21 cellular contexts compared by ENCODE assay signal in genomic region chr3:171506743-171507319, GRCh38. TPM values are rescaled to one million over a fixed set of nuclear protein-coding genes. Genes with fewer than 3 reads are reported as not detected.
DNase-seq lines count a peak whose midpoint lies in the region; ATAC-seq and TF ChIP-seq lines count a peak whose summit lies in the region.
"Had no signal": no experiment of that assay in that cellular context is flagged by ENCODE, and none has a peak within 500 bp of the region (broad histone marks: within the 10 kb centered on the region; RNA-seq: fewer than 3 reads in every experiment).

No MANE protein-coding gene starts in this region.

- H3K4me1 ChIP-seq in mammary epithelial cell (ENCODE audit: insufficient read depth, low read length) (peaks cover 5% of the 10 kb centered on the region), fibroblast of lung (ENCODE audit: control insufficient read depth, extremely low read depth, insufficient read depth, low read length) (no peaks in the 10 kb centered on the region)

- no peak overlapping the region for H3K27ac ChIP-seq in mammary epithelial cell (ENCODE audit: insufficient read depth, low read depth, low read length)
- no peak overlapping the region for H3K27ac ChIP-seq in fibroblast of lung (ENCODE audit: insufficient read depth, low read length)
- H3K27ac ChIP-seq: 22Rv1, SJCRH30 had no signal

- POLR2A ChIA-PET in MCF 10A (lab: Yijun Ruan, JAX): no interaction called here

- H3K4me3 Mint-ChIP-seq in MCF 10A (ENCODE audit: unreplicated experiment): no peak overlapping the region
- H3K4me3 Mint-ChIP-seq: CD14-positive monocyte had no signal

- H3K4me3 ChIP-seq in mammary epithelial cell (replicated peaks in 1 of 3; ENCODE audit: insufficient read depth in 1 of 3, low read depth in 2 of 3, low read length in 3 of 3) (no peak overlapping the region), astrocyte of the spinal cord (ENCODE audit: low read depth, low read length) (no peak overlapping the region), fibroblast of lung (replicated peaks in 1 of 4; ENCODE audit: control extremely low read depth in 1 of 4, insufficient read depth in 1 of 4, low read depth in 3 of 4, low read length in 4 of 4) (no peak overlapping the region)
- H3K4me3 ChIP-seq: GM12878, SJCRH30 had no signal

- H4K20me1 ChIP-seq in mammary epithelial cell (ENCODE audit: insufficient read depth, low read length) (no peaks in the 10 kb centered on the region), fibroblast of lung (ENCODE audit: control insufficient read depth, extremely low read depth, insufficient read depth, low read length) (no peaks in the 10 kb centered on the region)

- H3K4me2 ChIP-seq in mammary epithelial cell (ENCODE audit: insufficient read depth, low read depth, low read length) (no peak overlapping the region), fibroblast of lung (ENCODE audit: extremely low read depth, insufficient read depth, low read length) (no peak overlapping the region)

- no peak for ATAC-seq in HG03354 (IDR thresholded peaks at IDR 0.05; ENCODE audit: poor library complexity, severe bottlenecking, unreplicated experiment)
- ATAC-seq: GM12878, HCT116 had no signal

- H3K4me1 Mint-ChIP-seq in MCF 10A (ENCODE audit: insufficient read depth, unreplicated experiment): no peaks in the 10 kb centered on the region
- H3K4me1 Mint-ChIP-seq: CD14-positive monocyte had no signal

- no peaks in the 10 kb centered on the region for H3K9me3 Mint-ChIP-seq in MCF 10A (ENCODE audit: unreplicated experiment)

- H3K79me2 ChIP-seq in mammary epithelial cell (ENCODE audit: insufficient read depth, low read length): no peaks in the 10 kb centered on the region
- no peaks in the 10 kb centered on the region for H3K79me2 ChIP-seq in fibroblast of lung (ENCODE audit: control insufficient read depth, insufficient read depth, low read length)

- H3K27me3 ChIP-seq in mammary epithelial cell (ENCODE audit: insufficient read depth, low read length): no peaks in the 10 kb centered on the region
- no peaks in the 10 kb centered on the region for H3K27me3 ChIP-seq in fibroblast of lung (ENCODE audit: control insufficient read depth, insufficient read depth, low read length)
- H3K27me3 ChIP-seq: SJCRH30 had no signal

- TF ChIP-seq CTCF in mammary epithelial cell (conservative IDR thresholded peaks at IDR 0.05 in 1 of 2, IDR thresholded peaks at IDR 0.05 in 1 of 2; ENCODE audit: extremely low read depth in 1 of 2, insufficient read depth in 1 of 2, low read depth in 1 of 2, low read length in 2 of 2) (no peak), MCF 10A (IDR thresholded peaks at IDR 0.05; ENCODE audit: unreplicated experiment) (no peak), astrocyte of the spinal cord (IDR thresholded peaks at IDR 0.05; ENCODE audit: low read depth, low read length) (no peak), fibroblast of lung (conservative IDR thresholded peaks at IDR 0.05 in 1 of 2, IDR thresholded peaks at IDR 0.05 in 1 of 2; ENCODE audit: low read depth in 1 of 2, low read length in 2 of 2) (no peak)

- H3K27ac Mint-ChIP-seq in MCF 10A (ENCODE audit: low read depth, unreplicated experiment): no peak overlapping the region
- H3K27ac Mint-ChIP-seq: CD14-positive monocyte had no signal

- DNase-seq in mammary epithelial cell (peak; percentile 45), MCF 10A (ENCODE audit: unreplicated experiment) (no peak), astrocyte of the spinal cord (ENCODE audit: low read depth, low spot score) (peak; percentile 3), fibroblast of lung (ENCODE audit: low read depth in 2 of 2) (peak; percentile 17 to 24), NCI-H446 treated with DMSO at 0.1 percent for 48 hours (lab: John Stamatoyannopoulos, UW) (no peak), EL (no peak)
- no peak for DNase-seq in activated CD4-positive, alpha-beta T cell treated with anti-CD3 and anti-CD28 coated beads, Interleukin-2, amount 50 U/mL, for 4 hours
- DNase-seq: GF-D8, KBM-7, MV-4-11, NCI-H1694 treated with DMSO at 0.1 percent for 48 hours, NCI-H524, NCI-H82, OCI-M1, RPMI8226, SJCRH30 had no signal

- H3K9ac ChIP-seq in mammary epithelial cell (ENCODE audit: insufficient read depth, low read length): no peak overlapping the region
- no peak overlapping the region for H3K9ac ChIP-seq in fibroblast of lung (ENCODE audit: insufficient read depth, low read length)

- H2AFZ ChIP-seq in mammary epithelial cell (ENCODE audit: low read depth, low read length): no peak overlapping the region
- no peak overlapping the region for H2AFZ ChIP-seq in fibroblast of lung (ENCODE audit: low read length)

- H3K9me3 ChIP-seq in mammary epithelial cell (replicated peaks; ENCODE audit: insufficient read depth, low read length) (no peaks in the 10 kb centered on the region), fibroblast of lung (ENCODE audit: control insufficient read depth, insufficient read depth, low read depth, low read length) (no peaks in the 10 kb centered on the region)
- H3K9me3 ChIP-seq: SJCRH30 had no signal

- intact Hi-C loops in mammary epithelial cell (cut with micrococcal nuclease): no loop called here
- intact Hi-C loops in MCF 10A (cut with micrococcal nuclease): no loop called here

- in situ Hi-C loops in mammary epithelial cell (cut with MboI; ENCODE audit: low sequenced_read_pairs in 2 of 2): no loop called here
- in situ Hi-C loops in astrocyte of the spinal cord (cut with HindIII; ENCODE audit: low sequenced_read_pairs): no loop called here

- H3K36me3 ChIP-seq in mammary epithelial cell (ENCODE audit: insufficient read depth, low read length): no peaks in the 10 kb centered on the region
- no peaks in the 10 kb centered on the region for H3K36me3 ChIP-seq in fibroblast of lung (ENCODE audit: control insufficient read depth, insufficient read depth, low read length)
- H3K36me3 ChIP-seq: SJCRH30 had no signal

- CTCF ChIA-PET in mammary epithelial cell (lab: Charles Lee; ENCODE audit: low non-redundant PET): no interaction called here
- CTCF ChIA-PET in MCF 10A (lab: Yijun Ruan, JAX): no interaction called here

- no TSS peak for BruUV-seq in mammary epithelial cell (replicated peaks; lab: Mats Ljungman, UMichigan)
- no TSS peak for BruUV-seq in MCF 10A (replicated peaks; lab: Mats Ljungman, UMichigan)

- H3K27me3 Mint-ChIP-seq in MCF 10A (ENCODE audit: insufficient read depth, unreplicated experiment): no peaks in the 10 kb centered on the region

- WGBS in mammary epithelial cell (ENCODE audit: low coverage, missing lambda C conversion rate): 84% methylated on average over 5 of the region's 5 CpGs

- dilution Hi-C loops in mammary epithelial cell (cut with HindIII; ENCODE audit: low sequenced_read_pairs): no loop called here

- no peaks in the 10 kb centered on the region for H3K36me3 Mint-ChIP-seq in MCF 10A (ENCODE audit: insufficient read depth, unreplicated experiment)
- H3K36me3 Mint-ChIP-seq: CD14-positive monocyte had no signal

RNA-seq across cellular contexts. Expression of gene TNIK, which starts 46.6 kb away (rescaled TPM):
- 1 to 10 TPM; 7.5 to 9.7 TPM for total RNA-seq in mammary epithelial cell
- 3.5 TPM for polyA plus RNA-seq in mammary epithelial cell
- polyA minus RNA-seq in mammary epithelial cell: 76.6 TPM
- total RNA-seq in MCF 10A (2022): 3.4 and 4.3 TPM in 2 replicates
- total RNA-seq in fibroblast of lung: 30.6 and 39.3 TPM in 2 replicates
- 13.8 and 16.8 TPM in 2 replicates for polyA plus RNA-seq in fibroblast of lung
- 14.4 and 20.9 TPM in 2 replicates for polyA plus RNA-seq in fibroblast of lung (2012)
- polyA minus RNA-seq in fibroblast of lung (ENCODE audit: low replicate concordance): 18.5 and 25.6 TPM in 2 replicates

Comparison
In these comparisons a context has a peak if more than half of its experiments do, and no peak if none do; other contexts are left out.
1. DNase-seq: peak in mammary epithelial cell (single experiment), astrocyte of the spinal cord (single experiment) and fibroblast of lung (2 of 2); none in MCF 10A (single experiment), NCI-H446 treated with DMSO at 0.1 percent for 48 hours (single experiment), activated CD4-positive, alpha-beta T cell treated with anti-CD3 and anti-CD28 coated beads, Interleukin-2, amount 50 U/mL, for 4 hours (0 of 2) and EL (single experiment).